Comparison of ENCODE assay signal across 13 cellular contexts in the genomic region with DNA sequence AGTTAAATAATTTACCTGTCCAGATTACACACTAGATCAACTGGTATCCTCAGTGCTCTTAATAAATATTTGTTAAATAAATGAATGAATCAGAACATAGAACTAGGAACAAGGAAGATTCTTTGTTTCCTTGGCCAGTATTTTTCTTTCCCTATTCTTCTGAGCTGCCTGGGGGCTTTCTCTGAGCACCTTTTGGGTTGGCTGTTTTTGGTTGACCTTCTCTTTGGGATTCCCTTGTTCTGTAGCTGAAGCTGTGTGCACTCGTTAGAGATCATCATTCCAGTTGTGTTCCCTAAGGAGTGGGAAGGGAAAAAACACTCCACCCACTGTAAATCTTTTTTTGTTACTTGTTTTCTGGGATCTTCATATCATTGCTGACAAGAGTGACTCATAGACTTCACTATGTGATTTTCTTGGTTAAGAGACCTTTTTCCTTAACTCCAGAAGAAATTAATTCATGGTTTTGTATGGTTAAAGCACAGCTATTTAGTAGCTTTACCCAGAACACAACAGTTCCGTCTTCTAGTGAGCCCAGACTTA.
A peak's percentile ranks its signal among the peaks of the same experiment; 100 is the strongest.
DNase-seq lines count a peak whose midpoint lies in the region; ATAC-seq and TF ChIP-seq lines count a peak whose summit lies in the region.
"Had no signal": no experiment of that assay in that cellular context is flagged by ENCODE, and none has a peak within 500 bp of the region (broad histone marks: within the 10 kb centered on the region; RNA-seq: fewer than 3 reads in every experiment).

No MANE protein-coding gene starts in this region.

- TF ChIP-seq CTCF in AG10803 (conservative IDR thresholded peaks at IDR 0.05; ENCODE audit: low read length) (no peak), KMS-11 (conservative IDR thresholded peaks at IDR 0.05; ENCODE audit: low read depth, low read length) (no peak), nephron (IDR thresholded peaks at IDR 0.05; ENCODE audit: unreplicated experiment in 3 of 3) (no peak), dorsolateral prefrontal cortex (IDR thresholded peaks at IDR 0.05 in 54 of 56, conservative IDR thresholded peaks at IDR 0.05 in 2 of 56; ENCODE audit: low read depth in 1 of 56, partially characterized antibody in 56 of 56) (no peak)

- H3K9ac ChIP-seq in KMS-11, result no peak overlapping the region

- ATAC-seq in esophagus mucosa (peak; percentile 13), HG03460 (IDR thresholded peaks at IDR 0.05; ENCODE audit: unreplicated experiment) (no peak)

- intact Hi-C loops in dorsolateral prefrontal cortex (cut with DNase I), result no loop called here

- H3K27ac Mint-ChIP-seq in nephron, result peak overlapping the region in 2 of 3 experiments; percentile 20 to 34
- H3K27ac Mint-ChIP-seq: activated T-helper 2 cell treated with anti-CD3 and anti-CD28 coated beads, Interferon-gamma antibody, Interleukin-2, Interleukin-4, amounts not matched to agents 10 μg/mL and 5 μg/mL and 100 μg/mL, durations not matched to agents 14 hours and 24 hours and 36 hours had no signal

- H3K79me2 ChIP-seq in KMS-11 (ENCODE audit: insufficient read depth, low read depth), result no peaks in the 10 kb centered on the region; the same call in 1 of the 2 replicates

- H3K36me3 ChIP-seq in KMS-11 (ENCODE audit: insufficient read depth), result no peaks in the 10 kb centered on the region
- H3K36me3 ChIP-seq: neutrophil had no signal

- H3K4me3 ChIP-seq in AG10803 (ENCODE audit: low read length), result no peak overlapping the region
- H3K4me3 ChIP-seq in KMS-11 (IDR thresholded peaks at IDR 0.05; ENCODE audit: insufficient read depth, low read depth, low read length), result no peak overlapping the region
- H3K4me3 ChIP-seq in dorsolateral prefrontal cortex, result no peak overlapping the region

- peak overlapping the region; percentile 67 for H3K4me2 ChIP-seq in KMS-11

- peaks cover 19% of the 10 kb centered on the region for H3K4me1 Mint-ChIP-seq in nephron

- H3K36me3 Mint-ChIP-seq in nephron (ENCODE audit: low read depth), result no peaks in the 10 kb centered on the region

- H3K27me3 ChIP-seq in KMS-11 (ENCODE audit: insufficient read depth, low read depth) (no peaks in the 10 kb centered on the region), dorsolateral prefrontal cortex (no peaks in the 10 kb centered on the region)
- H3K27me3 ChIP-seq: neutrophil had no signal

- H2AFZ ChIP-seq in KMS-11 (ENCODE audit: low read depth), result no peak overlapping the region

- no peak overlapping the region; the same call in 1 of the 2 replicates for H3K27ac ChIP-seq in KMS-11
- H3K27ac ChIP-seq in dorsolateral prefrontal cortex, result peak overlapping the region in 14 of 59 donors; percentile 0 to 49 (median 28)
- H3K27ac ChIP-seq: VCaP had no signal

- DNase-seq in AG10803 (ENCODE audit: low read depth) (peak; percentile 89), NCI-H1417 treated with DMSO at 0.1 percent for 48 hours (lab: John Stamatoyannopoulos, UW) (no peak), dorsolateral prefrontal cortex (no peak), NCI-H510A treated with DMSO at 0.1 percent for 48 hours (lab: John Stamatoyannopoulos, UW) (no peak)
- DNase-seq: effector memory CD4-positive, alpha-beta T cell; NCI-H2029 had no signal

- no peaks in the 10 kb centered on the region for H4K20me1 ChIP-seq in KMS-11 (ENCODE audit: insufficient read depth)

- no peak overlapping the region for H3K4me3 Mint-ChIP-seq in nephron

- no peaks in the 10 kb centered on the region for H3K27me3 Mint-ChIP-seq in nephron (ENCODE audit: low read depth)

- H3K9me3 Mint-ChIP-seq in nephron, result no peaks in the 10 kb centered on the region
- H3K9me3 Mint-ChIP-seq: activated T-helper 2 cell treated with anti-CD3 and anti-CD28 coated beads, Interferon-gamma antibody, Interleukin-2, Interleukin-4, amounts not matched to agents 10 μg/mL and 5 μg/mL and 100 μg/mL, durations not matched to agents 14 hours and 24 hours and 36 hours had no signal

- H3K4me1 ChIP-seq in KMS-11 (ENCODE audit: low read depth, poor library complexity, severe bottlenecking), result peaks cover 83% of the 10 kb centered on the region
